26 cellular contexts compared by ENCODE assay signal in the genomic region with DNA sequence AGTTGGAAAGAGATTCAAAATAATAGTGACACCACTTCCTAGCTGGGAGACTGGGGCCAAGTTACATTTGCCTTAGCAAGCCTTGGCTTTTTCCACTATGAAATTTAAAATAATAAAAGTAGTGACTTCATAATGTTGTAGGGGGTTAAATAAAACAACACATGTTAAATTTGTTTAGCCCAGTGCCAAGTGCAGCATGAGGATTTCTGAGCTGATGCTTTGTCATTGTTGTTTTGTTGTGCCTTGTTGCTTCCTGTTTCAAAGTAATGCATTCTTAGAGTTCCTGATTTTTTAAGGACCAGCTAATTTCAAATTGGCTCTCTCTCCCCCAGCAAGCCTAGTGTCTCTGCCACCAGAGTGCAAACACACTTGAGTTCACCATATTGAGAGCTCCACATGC.
DNase-seq lines count a peak whose midpoint lies in the region; ATAC-seq, FAIRE-seq and TF ChIP-seq lines count a peak whose summit lies in the region.
"Had no signal": no experiment of that assay in that cellular context is flagged by ENCODE, and none has a peak within 500 bp of the region (broad histone marks: within the 10 kb centered on the region; RNA-seq: fewer than 3 reads in every experiment).

No MANE protein-coding gene starts in this region.

- H3K27ac ChIP-seq in A549 (peak overlapping the region; percentile 76 to 93), testis (no peak overlapping the region), left lung (no peak overlapping the region)
- H3K27ac ChIP-seq: C4-2B, thyroid gland had no signal

- intact Hi-C loops in testis (cut with DNase I; ENCODE audit: low total_unique reads), result no loop called here
- intact Hi-C loops in left lung (cut with DNase I), result no loop called here

- POLR2A ChIA-PET in A549 (lab: Yijun Ruan, JAX), result interaction anchor here (1.0 to 1.3 kb wide), 2 partner anchors 274 to 277 kb away, joined by 3 to 4 read pairs; no protein-coding TSS in a partner anchor

- CTCF ChIA-PET in A549 (lab: Yijun Ruan, JAX), result interaction anchor here (0.7 to 3.4 kb wide), 15 partner anchors 12 to 418 kb away, joined by 3 to 23 read pairs (median 3); no protein-coding TSS in a partner anchor

- TF ChIP-seq CTCF in A549 (IDR thresholded peaks at IDR 0.05) (no peak), astrocyte of the spinal cord (IDR thresholded peaks at IDR 0.05; ENCODE audit: low read depth, low read length) (no peak), testis (IDR thresholded peaks at IDR 0.05) (no peak), left lung (IDR thresholded peaks at IDR 0.05) (no peak)

- H3K27me3 ChIP-seq in testis (no peaks in the 10 kb centered on the region), left lung (no peaks in the 10 kb centered on the region)
- H3K27me3 ChIP-seq: thyroid gland had no signal

- TF ChIP-seq RAD21 in A549 (conservative IDR thresholded peaks at IDR 0.05 in 1 of 2, IDR thresholded peaks at IDR 0.05 in 1 of 2), result no peak

- in situ Hi-C loops in astrocyte of the spinal cord (cut with HindIII; ENCODE audit: low sequenced_read_pairs), result no loop called here

- ATAC-seq in A549 (peak in 1 of 2 experiments; percentile 23; a peak in 3 of 6 replicates), left lung (no peak)
- ATAC-seq: activated T-cell treated with anti-CD3 and anti-CD28 coated beads, Interleukin-2, amount 50 U/mL, for 4 hours had no signal

- H3K4me3 ChIP-seq in A549 (no peak overlapping the region), astrocyte of the spinal cord (ENCODE audit: low read depth, low read length) (no peak overlapping the region), testis (no peak overlapping the region), left lung (no peak overlapping the region)
- H3K4me3 ChIP-seq: thyroid gland had no signal

- H3K4me1 ChIP-seq in A549, result peaks cover 21% of the 10 kb centered on the region
- no peaks in the 10 kb centered on the region for H3K4me1 ChIP-seq in testis
- no peaks in the 10 kb centered on the region for H3K4me1 ChIP-seq in left lung
- H3K4me1 ChIP-seq: thyroid gland had no signal

- no peak for FAIRE-seq in A549 (lab: Jason Lieb, UNC)

- no peak overlapping the region for H3K4me2 ChIP-seq in A549

- H3K9me3 ChIP-seq in A549 (peaks cover 24% of the 10 kb centered on the region), testis (no peaks in the 10 kb centered on the region), left lung (no peaks in the 10 kb centered on the region)
- H3K9me3 ChIP-seq: thyroid gland had no signal

- no peak for TF ChIP-seq POLR2A in A549 (IDR thresholded peaks at IDR 0.05; ENCODE audit: low read length)
- TF ChIP-seq POLR2A in testis (IDR thresholded peaks at IDR 0.05), result no peak

- DNase-seq in A549 (ENCODE audit: low read depth in 1 of 2, low spot score in 1 of 2), result peak in 1 of 2 experiments; percentile 22
- peak; percentile 86 for DNase-seq in GM04503 (ENCODE audit: low read depth)
- DNase-seq in astrocyte of the spinal cord (ENCODE audit: low read depth, low spot score), result peak; percentile 12
- DNase-seq in iris pigment epithelial cell (ENCODE audit: low read depth), result peak; percentile 38
- DNase-seq in activated effector memory CD4-positive, alpha-beta T cell treated with anti-CD3 and anti-CD28 coated beads, Interleukin-2, amount 50 U/mL, for 16 hours, result no peak
- DNase-seq in globus pallidus (ENCODE audit: low spot score), result no peak
- no peak for DNase-seq in testis
- no peak for DNase-seq in left lung
- DNase-seq: 8988T; activated CD4-positive, alpha-beta T cell treated with anti-CD3 and anti-CD28 coated beads for 4 hours; activated naive CD4-positive, alpha-beta T cell treated with anti-CD3 and anti-CD28 coated beads, Interleukin-2, amount 10 ng/mL, durations not matched to agents 7 days and 5 days; activated T-cell treated with anti-CD3 and anti-CD28 coated beads, Interleukin-2, amount 50 U/mL, for 4 hours; effector CD4-positive, alpha-beta T cell; glutamatergic neuron; KG1; kidney glomerular epithelial cell; mammary epithelial cell; NCI-H1048; NCI-H187; NCI-H345; NCI-H82; Right ventricle myocardium superior; stimulated activated CD4-positive, alpha-beta T cell treated with anti-CD3 and anti-CD28 coated beads, Interleukin-4, amount 100 ng/mL, for 1 hour; stimulated activated naive CD4-positive, alpha-beta T cell; thyroid gland had no signal

- no peak for TF ChIP-seq EP300 in A549 (IDR thresholded peaks at IDR 0.05)

- no peaks in the 10 kb centered on the region for H3K36me3 ChIP-seq in testis (ENCODE audit: low read depth, missing control alignments)
- no peaks in the 10 kb centered on the region for H3K36me3 ChIP-seq in left lung
- H3K36me3 ChIP-seq: thyroid gland had no signal

TF ChIP-seq in A549, 52 proteins besides CTCF, POLR2A, EP300 and RAD21:
- TF ChIP-seq NFE2L2 (conservative IDR thresholded peaks at IDR 0.05; ENCODE audit: low read length) (no peak), NR3C1 (IDR thresholded peaks at IDR 0.05) (no peak), CHD2 (IDR thresholded peaks at IDR 0.05; ENCODE audit: low read length, partially characterized antibody) (no peak), RFX5 (IDR thresholded peaks at IDR 0.05) (no peak), KDM5A (IDR thresholded peaks at IDR 0.05) (no peak), ZC3H11A (IDR thresholded peaks at IDR 0.05) (no peak)

Comparison
In these comparisons a context has a peak if more than half of its experiments do, and no peak if none do; other contexts are left out.
1. DNase-seq: peak in GM04503 (single experiment), astrocyte of the spinal cord (single experiment) and iris pigment epithelial cell (single experiment); none in activated effector memory CD4-positive, alpha-beta T cell treated with anti-CD3 and anti-CD28 coated beads, Interleukin-2, amount 50 U/mL, for 16 hours (single experiment), globus pallidus (single experiment), testis (single experiment) and left lung (0 of 2).
2. H3K27ac ChIP-seq: peak in A549 (2 of 2); none in testis (0 of 2) and left lung (0 of 2).